ENCODE assay signal across 8 cellular contexts in genomic region chr7:5429253-5429856, GRCh38. TPM values are rescaled to one million over a fixed set of nuclear protein-coding genes. Genes with fewer than 3 reads are reported as not detected.
DNase-seq lines count a peak whose midpoint lies in the region; ATAC-seq and TF ChIP-seq lines count a peak whose summit lies in the region.

No MANE protein-coding gene starts in this region.

- H3K4me3 ChIP-seq in fibroblast of the aortic adventitia (ENCODE audit: low read depth, low read length), result peak overlapping the region; percentile 91

- TF ChIP-seq CTCF in fibroblast of the aortic adventitia (IDR thresholded peaks at IDR 0.05; ENCODE audit: insufficient read depth, low read length) (no peak), neural crest cell (conservative IDR thresholded peaks at IDR 0.05) (no peak)

- no peaks in the 10 kb centered on the region for H3K9me3 Mint-ChIP-seq in activated T-cell treated with anti-CD3 and anti-CD28 coated beads, Interleukin-2, amount 50 U/mL, for 24 hours
- H3K9me3 Mint-ChIP-seq in neural crest cell, result no peaks in the 10 kb centered on the region

- H3K27me3 Mint-ChIP-seq in activated T-cell treated with anti-CD3 and anti-CD28 coated beads, Interleukin-2, amount 50 U/mL, for 24 hours, result peaks cover 87% of the 10 kb centered on the region
- peaks cover 16% of the 10 kb centered on the region for H3K27me3 Mint-ChIP-seq in neural crest cell (ENCODE audit: low read depth)

- ATAC-seq in GM18867 (IDR thresholded peaks at IDR 0.05; ENCODE audit: unreplicated experiment), result no peak

- DNase-seq in activated T-cell treated with anti-CD3 and anti-CD28 coated beads, Interleukin-2, amount 50 U/mL, for 24 hours, result peak; percentile 37
- DNase-seq in activated T-cell treated with anti-CD3 and anti-CD28 coated beads, Interleukin-2, amount 50 U/mL, for 1 hour, result no peak
- DNase-seq in SK-N-DZ (ENCODE audit: low spot score), result peak; percentile 33
- DNase-seq in fibroblast of the aortic adventitia (ENCODE audit: low read depth), result peak; percentile 37
- DNase-seq in neural crest cell (ENCODE audit: low read depth, low spot score), result no peak
- DNase-seq in effector CD8-positive, alpha-beta T cell (lab: John Stamatoyannopoulos, UW), result no peak
- no peak for DNase-seq in hippocampal formation (lab: John Stamatoyannopoulos, UW)

- H3K36me3 Mint-ChIP-seq in activated T-cell treated with anti-CD3 and anti-CD28 coated beads, Interleukin-2, amount 50 U/mL, for 24 hours (ENCODE audit: low read depth), result no peaks in the 10 kb centered on the region
- peaks cover 8% of the 10 kb centered on the region for H3K36me3 Mint-ChIP-seq in neural crest cell (ENCODE audit: low read depth)

- H3K4me1 Mint-ChIP-seq in activated T-cell treated with anti-CD3 and anti-CD28 coated beads, Interleukin-2, amount 50 U/mL, for 24 hours (ENCODE audit: low read depth), result peaks cover 28% of the 10 kb centered on the region
- peaks cover 42% of the 10 kb centered on the region for H3K4me1 Mint-ChIP-seq in neural crest cell

- H3K27ac Mint-ChIP-seq in activated T-cell treated with anti-CD3 and anti-CD28 coated beads, Interleukin-2, amount 50 U/mL, for 24 hours, result peak overlapping the region; percentile 20
- peak overlapping the region; percentile 98 for H3K27ac Mint-ChIP-seq in neural crest cell (ENCODE audit: unreplicated experiment)

- H3K4me3 Mint-ChIP-seq in activated T-cell treated with anti-CD3 and anti-CD28 coated beads, Interleukin-2, amount 50 U/mL, for 24 hours, result no peak overlapping the region
- H3K4me3 Mint-ChIP-seq in neural crest cell, result peak overlapping the region; percentile 97

RNA-seq across cellular contexts. Expression of gene TNRC18, which starts 5.7 kb away (rescaled TPM):
- polyA plus RNA-seq in SK-N-DZ (2014; cell fraction: cytosol; rRNA removed), result 9.9 and 18.7 TPM in 2 replicates
- polyA plus RNA-seq in SK-N-DZ (2014; cell fraction: nucleus; rRNA removed), result 14.0 and 23.4 TPM in 2 replicates
- total RNA-seq in fibroblast of the aortic adventitia (ENCODE audit: low replicate concordance) (57.8 and 155 TPM in 2 replicates), neural crest cell (68.0 and 69.8 TPM in 2 replicates)

Comparison
In these comparisons a context has a peak if more than half of its experiments do, and no peak if none do; other contexts are left out.
1. DNase-seq: peak in activated T-cell treated with anti-CD3 and anti-CD28 coated beads, Interleukin-2, amount 50 U/mL, for 24 hours (single experiment), SK-N-DZ (single experiment) and fibroblast of the aortic adventitia (single experiment); none in activated T-cell treated with anti-CD3 and anti-CD28 coated beads, Interleukin-2, amount 50 U/mL, for 1 hour (single experiment), neural crest cell (single experiment), effector CD8-positive, alpha-beta T cell (single experiment) and hippocampal formation (0 of 2).